13 cellular contexts compared by ENCODE assay signal in genomic region chr22:37559521-37559900, GRCh38. TPM values are rescaled to one million over a fixed set of nuclear protein-coding genes. Genes with fewer than 3 reads are reported as not detected.
DNase-seq lines count a peak whose midpoint lies in the region; ATAC-seq, FAIRE-seq and TF ChIP-seq lines count a peak whose summit lies in the region.
"Had no signal": no experiment of that assay in that cellular context is flagged by ENCODE, and none has a peak within 500 bp of the region (broad histone marks: within the 10 kb centered on the region; RNA-seq: fewer than 3 reads in every experiment).

No MANE protein-coding gene starts in this region.

- TF ChIP-seq CTCF in A549 (IDR thresholded peaks at IDR 0.05): no peak
- TF ChIP-seq CTCF in PC-9 (conservative IDR thresholded peaks at IDR 0.05): no peak
- no peak for TF ChIP-seq CTCF in esophagus squamous epithelium (IDR thresholded peaks at IDR 0.05)
- no peak for TF ChIP-seq CTCF in neural progenitor cell (IDR thresholded peaks at IDR 0.05)

- H3K4me2 ChIP-seq in A549 (peak overlapping the region; percentile 98), PC-9 (peak overlapping the region; percentile 85), neural progenitor cell (peak overlapping the region; percentile 97)

- peaks cover 5% of the 10 kb centered on the region for H3K27me3 Mint-ChIP-seq in neural progenitor cell (ENCODE audit: insufficient read depth, low read depth)

- no peak for FAIRE-seq in A549 (lab: Jason Lieb, UNC)

- H3K36me3 ChIP-seq in PC-9 (ENCODE audit: low read depth) (peaks cover 6% of the 10 kb centered on the region; the same call in 1 of the 2 replicates), esophagus squamous epithelium (no peaks in the 10 kb centered on the region), neural progenitor cell (no peaks in the 10 kb centered on the region)
- H3K36me3 ChIP-seq: cardiac muscle cell, neutrophil, WERI-Rb-1 had no signal

- POLR2A ChIA-PET in A549 (lab: Yijun Ruan, JAX): interaction anchor here (0.5 to 1.5 kb wide), 5 partner anchors 10 to 178 kb away, joined by 4 to 8 read pairs (median 4); no protein-coding TSS in a partner anchor
- POLR2A ChIA-PET in PC-9 (lab: Charles Lee; ENCODE audit: unreplicated experiment): interaction anchor here (0.6 to 0.7 kb wide), 5 partner anchors 14 to 107 kb away, joined by 4 to 15 read pairs (median 9); no protein-coding TSS in a partner anchor

- no peak for TF ChIP-seq RAD21 in A549 (conservative IDR thresholded peaks at IDR 0.05 in 1 of 2, IDR thresholded peaks at IDR 0.05 in 1 of 2)

- DNase-seq in A549 (ENCODE audit: low read depth in 1 of 2, low spot score in 1 of 2) (no peak), PC-9 (no peak), esophagus squamous epithelium (lab: John Stamatoyannopoulos, UW) (no peak), neural progenitor cell (ENCODE audit: low spot score) (no peak), C1 segment of cervical spinal cord (lab: John Stamatoyannopoulos, UW) (no peak)
- DNase-seq in activated CD4-positive, alpha-beta T cell treated with anti-CD3 and anti-CD28 coated beads, Interleukin-2, amount 50 U/mL, for 48 hours: no peak
- DNase-seq: NCI-H2227 treated with DMSO at 0.1 percent for 48 hours had no signal

- H2AFZ ChIP-seq in PC-9: peak overlapping the region; percentile 56; the same call in 1 of the 2 replicates
- H2AFZ ChIP-seq in neural progenitor cell (replicated peaks): no peak overlapping the region

- CTCF ChIA-PET in A549 (lab: Yijun Ruan, JAX) (interaction anchor here (5.4 to 18.5 kb wide), 3 partner anchors 8 to 20 kb away, joined by 38 to 771 read pairs (median 187); partner anchors contain the start of gene LGALS2), PC-9 (lab: Charles Lee) (interaction anchor here (0.6 to 0.9 kb wide), 3 partner anchors 10 to 248 kb away, joined by 3 to 5 read pairs (median 3); partner anchors contain the start of genes GCAT and GGA1)

- no peak for TF ChIP-seq POLR2A in A549 (IDR thresholded peaks at IDR 0.05; ENCODE audit: low read length)
- no peak for TF ChIP-seq POLR2A in esophagus squamous epithelium (IDR thresholded peaks at IDR 0.05)

- H3K9me3 ChIP-seq in A549 (no peaks in the 10 kb centered on the region), PC-9 (ENCODE audit: insufficient read depth, low read depth) (no peaks in the 10 kb centered on the region), esophagus squamous epithelium (no peaks in the 10 kb centered on the region), neural progenitor cell (ENCODE audit: low read depth) (no peaks in the 10 kb centered on the region)
- H3K9me3 ChIP-seq: neutrophil had no signal

- no peak for TF ChIP-seq EP300 in A549 (IDR thresholded peaks at IDR 0.05)

- no peaks in the 10 kb centered on the region for H3K9me2 ChIP-seq in PC-9 (ENCODE audit: insufficient read depth)

- WGBS in A549 (ENCODE audit: missing lambda C conversion rate): 81% methylated on average over 4 of the region's 6 CpGs
- 35 to 66% methylated on average over 2 to 5 of the region's 6 CpGs for WGBS in esophagus squamous epithelium, 2 donors

- H3K4me3 ChIP-seq in A549 (peak overlapping the region; percentile 98), PC-9 (peak overlapping the region; percentile 95), esophagus squamous epithelium (peak overlapping the region in 3 of 4 donors; percentile 78 to 92 (median 91)), neural progenitor cell (no peak overlapping the region)
- H3K4me3 ChIP-seq: cardiac muscle cell had no signal

- H3K36me3 Mint-ChIP-seq in neural progenitor cell: no peaks in the 10 kb centered on the region

- H3K9ac ChIP-seq in neural progenitor cell: no peak overlapping the region

- peaks cover 11% of the 10 kb centered on the region for H4K20me1 ChIP-seq in PC-9 (ENCODE audit: insufficient read depth)
- no peaks in the 10 kb centered on the region for H4K20me1 ChIP-seq in neural progenitor cell (ENCODE audit: low read depth)

- H3K27me3 ChIP-seq in PC-9 (ENCODE audit: insufficient read depth, low read depth) (no peaks in the 10 kb centered on the region), esophagus squamous epithelium (peaks cover 0 to 12% (median 0%) of the 10 kb centered on the region in 4 donors), neural progenitor cell (peaks cover 35% of the 10 kb centered on the region)

- H3K4me1 Mint-ChIP-seq in neural progenitor cell: peaks cover 44% of the 10 kb centered on the region

- peaks cover 28% of the 10 kb centered on the region for H3F3A ChIP-seq in PC-9 (ENCODE audit: insufficient read depth, low read depth)
- H3F3A ChIP-seq in neural progenitor cell (ENCODE audit: low read depth): peaks cover 26% of the 10 kb centered on the region

- H3K27ac ChIP-seq in A549 (peak overlapping the region; percentile 100), PC-9 (peak overlapping the region; percentile 59), esophagus squamous epithelium (peak overlapping the region; percentile 98 to 99 (median 99)), neural progenitor cell (no peak overlapping the region)
- H3K27ac ChIP-seq: cardiac muscle cell, neutrophil, WERI-Rb-1 had no signal

- no TSS peak for BruUV-seq in PC-9 (replicated peaks; lab: Mats Ljungman, UMichigan)

- H3K4me1 ChIP-seq in A549: peaks cover 54% of the 10 kb centered on the region
- peaks cover 38% of the 10 kb centered on the region for H3K4me1 ChIP-seq in PC-9 (replicated peaks; ENCODE audit: insufficient read depth)
- H3K4me1 ChIP-seq in esophagus squamous epithelium: peaks cover 51 to 64% (median 54%) of the 10 kb centered on the region in 3 donors
- H3K4me1 ChIP-seq in neural progenitor cell: peaks cover 29% of the 10 kb centered on the region

- H3K4me3 Mint-ChIP-seq in neural progenitor cell: peak overlapping the region; percentile 79
- H3K4me3 Mint-ChIP-seq: stimulated activated naive CD8-positive, alpha-beta T cell treated with anti-CD3 and anti-CD28 coated beads, Interleukin-15, Interleukin-2, amounts not matched to agents 100 ng/mL and 50 ng/mL, for 24 hours had no signal

- intact Hi-C loops in PC-9 (cut with micrococcal nuclease; ENCODE audit: unreplicated experiment) (no loop called here), esophagus squamous epithelium (cut with DNase I) (no loop called here)

- no peaks in the 10 kb centered on the region for H3K9me3 Mint-ChIP-seq in neural progenitor cell
- H3K9me3 Mint-ChIP-seq: stimulated activated naive CD8-positive, alpha-beta T cell treated with anti-CD3 and anti-CD28 coated beads, Interleukin-15, Interleukin-2, amounts not matched to agents 100 ng/mL and 50 ng/mL, for 24 hours had no signal

- ATAC-seq in A549 (no peak), GM19397 (IDR thresholded peaks at IDR 0.05; ENCODE audit: unreplicated experiment) (no peak), HG03520 (IDR thresholded peaks at IDR 0.05; ENCODE audit: unreplicated experiment) (no peak)

- no peak overlapping the region for H3K27ac Mint-ChIP-seq in neural progenitor cell
- H3K27ac Mint-ChIP-seq: stimulated activated naive CD8-positive, alpha-beta T cell treated with anti-CD3 and anti-CD28 coated beads, Interleukin-15, Interleukin-2, amounts not matched to agents 100 ng/mL and 50 ng/mL, for 24 hours had no signal

- peaks cover 41% of the 10 kb centered on the region for H3K79me2 ChIP-seq in PC-9 (ENCODE audit: low read depth)
- no peaks in the 10 kb centered on the region for H3K79me2 ChIP-seq in neural progenitor cell (ENCODE audit: low read depth)

TF ChIP-seq in A549, 52 proteins besides CTCF, POLR2A, EP300 and RAD21 (continues in another document):
- TF ChIP-seq PHF8 (IDR thresholded peaks at IDR 0.05; ENCODE audit: borderline replicate concordance, low read depth) (no peak), KDM5A (IDR thresholded peaks at IDR 0.05) (no peak)

RNA-seq across cellular contexts. Expression of gene CDC42EP1, which starts 0.8 kb away (rescaled TPM):
- polyA plus RNA-seq in A549 (2011; rRNA removed) (12.2 and 16.0 TPM in 2 replicates), A549 (2017; fragmentation: RNase III; extraction: RNeasy Plus Mini Kit Qiagen cat#74134 plus additional on column Dnase treatment) (20.2 to 21.5 TPM (median 20.3 TPM) in 3 replicates)
- 23.4 and 33.7 TPM in 2 replicates for polyA plus RNA-seq in A549 (2012; cell fraction: cytosol; rRNA removed)
- 21.3 and 29.9 TPM in 2 replicates for polyA plus RNA-seq in A549 (2012; cell fraction: nucleus; rRNA removed)
- 9.8 and 15.0 TPM in 2 replicates for polyA minus RNA-seq in A549 (2011; rRNA and poly(A)+ RNA removed)
- total RNA-seq in PC-9 (2021) (94.0 and 110 TPM in 2 replicates), esophagus squamous epithelium (10 to 100 TPM; 40.6 to 89.4 (median 53.8) TPM), neural progenitor cell (ENCODE audit: low replicate concordance) (0.84 and 1.8 TPM in 2 replicates)

RNA-seq across cellular contexts. Expression of gene LGALS2, which starts 20.4 kb away (rescaled TPM):
- 1.1 and 2.0 TPM in 2 replicates for polyA plus RNA-seq in A549 (2011; rRNA removed)
- polyA plus RNA-seq in A549 (2012; cell fraction: cytosol; rRNA removed): 0.22 and 0.39 TPM in 2 replicates
- 0.14 TPM in 1 of 2 replicates, not detected in the other for polyA plus RNA-seq in A549 (2012; cell fraction: nucleus; rRNA removed)
- 0.45 to 0.75 TPM (median 0.63 TPM) in 3 replicates for polyA plus RNA-seq in A549 (2017; fragmentation: RNase III; extraction: RNeasy Plus Mini Kit Qiagen cat#74134 plus additional on column Dnase treatment)
- polyA minus RNA-seq in A549 (2011; rRNA and poly(A)+ RNA removed): not detected in 2 replicates
- not detected in 2 replicates for total RNA-seq in PC-9 (2021)
- total RNA-seq in esophagus squamous epithelium: not detected
- not detected in 2 replicates for total RNA-seq in neural progenitor cell (ENCODE audit: low replicate concordance)
- total RNA-seq: cardiac muscle cell had no signal
- polyA plus RNA-seq: cardiac muscle cell had no signal

RNA-seq across cellular contexts. Expression of gene CARD10, which starts 40.3 kb away (rescaled TPM):
- polyA plus RNA-seq in A549 (2011; rRNA removed) (8.3 and 11.1 TPM in 2 replicates), A549 (2017; fragmentation: RNase III; extraction: RNeasy Plus Mini Kit Qiagen cat#74134 plus additional on column Dnase treatment) (14.1 to 16.1 TPM (median 15.3 TPM) in 3 replicates)
- polyA plus RNA-seq in A549 (2012; cell fraction: cytosol; rRNA removed): 16.0 and 23.0 TPM in 2 replicates
- polyA plus RNA-seq in A549 (2012; cell fraction: nucleus; rRNA removed): 52.8 and 67.1 TPM in 2 replicates
- 12.5 and 17.6 TPM in 2 replicates for polyA minus RNA-seq in A549 (2011; rRNA and poly(A)+ RNA removed)
- total RNA-seq in PC-9 (2021) (63.9 and 76.7 TPM in 2 replicates), esophagus squamous epithelium (10 to 100 TPM; 11.6 to 24.1 (median 20.9) TPM), neural progenitor cell (ENCODE audit: low replicate concordance) (1.5 and 6.2 TPM in 2 replicates)

RNA-seq across cellular contexts. Expression of gene GGA1, which starts 49.1 kb away (rescaled TPM):
- 20.5 and 22.0 TPM in 2 replicates for polyA plus RNA-seq in A549 (2011; rRNA removed)
- 25.4 and 29.6 TPM in 2 replicates for polyA plus RNA-seq in A549 (2012; cell fraction: cytosol; rRNA removed)
- 116 and 166 TPM in 2 replicates for polyA plus RNA-seq in A549 (2012; cell fraction: nucleus; rRNA removed)
- polyA plus RNA-seq in A549 (2017; fragmentation: RNase III; extraction: RNeasy Plus Mini Kit Qiagen cat#74134 plus additional on column Dnase treatment): 23.5 to 28.4 TPM (median 26.1 TPM) in 3 replicates
- polyA minus RNA-seq in A549 (2011; rRNA and poly(A)+ RNA removed): 18.1 and 19.4 TPM in 2 replicates
- total RNA-seq in PC-9 (2021): 99.2 and 102 TPM in 2 replicates
- 10 to 100 TPM; 32.2 to 54.3 (median 39.5) TPM for total RNA-seq in esophagus squamous epithelium
- total RNA-seq in neural progenitor cell (ENCODE audit: low replicate concordance): 62.3 and 71.7 TPM in 2 replicates

Comparison
In these comparisons a context has a peak if more than half of its experiments do, and no peak if none do; other contexts are left out.
1. RNA of gene CDC42EP1, which starts 0.8 kb away (total RNA-seq): 94.0 to 110 TPM in PC-9 and 40.6 to 89.4 TPM in esophagus squamous epithelium; 0.84 to 1.8 TPM in neural progenitor cell; every median in the first group is over 10 times any median in the second.
2. Peak in every context shown above with its lines, with median percentiles within 50 percentile points of each other: H3K4me2 ChIP-seq.